19 cellular contexts compared by ENCODE assay signal in the genomic region with DNA sequence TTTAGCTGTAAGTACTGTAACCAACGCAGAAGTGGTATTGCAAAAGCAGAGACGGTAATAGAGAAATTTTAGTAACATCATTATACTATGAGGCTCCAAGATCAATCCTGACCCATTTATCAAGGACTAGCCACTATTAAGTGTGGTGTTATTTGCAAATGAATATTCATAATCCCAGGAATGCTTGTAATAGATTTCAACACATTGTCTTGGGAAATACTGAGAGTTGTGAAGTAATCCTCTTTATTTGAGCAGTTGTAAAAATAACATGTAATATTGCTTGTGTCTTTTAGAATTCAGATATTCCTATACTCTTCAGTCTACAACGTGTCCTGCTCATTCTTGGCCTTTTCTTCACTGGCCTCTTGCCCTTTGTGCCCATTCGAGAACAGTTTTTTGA. TPM values are rescaled to one million over a fixed set of nuclear protein-coding genes. Genes with fewer than 3 reads are reported as not detected.
A peak's percentile ranks its signal among the peaks of the same experiment; 100 is the strongest.
DNase-seq lines count a peak whose midpoint lies in the region; ATAC-seq, FAIRE-seq and TF ChIP-seq lines count a peak whose summit lies in the region.
"Had no signal": no experiment of that assay in that cellular context is flagged by ENCODE, and none has a peak within 500 bp of the region (broad histone marks: within the 10 kb centered on the region; RNA-seq: fewer than 3 reads in every experiment).

No MANE protein-coding gene starts in this region.

- TF ChIP-seq POLR2A in A549 (IDR thresholded peaks at IDR 0.05; ENCODE audit: low read length) = no peak

- H3K27ac Mint-ChIP-seq in CD14-positive monocyte = peak overlapping the region in 4 of 7 donors; percentile 30 to 63 (median 54)

- peak; percentile 79 for FAIRE-seq in A549 (lab: Jason Lieb, UNC)

- no peaks in the 10 kb centered on the region for H3K27me3 ChIP-seq in BE2C

- H3K4me1 ChIP-seq in A549 (no peaks in the 10 kb centered on the region), BE2C (no peaks in the 10 kb centered on the region)

- H3K27me3 Mint-ChIP-seq in CD14-positive monocyte (ENCODE audit: low read depth in 3 of 3) = no peaks in the 10 kb centered on the region

- no peaks in the 10 kb centered on the region for H3K36me3 Mint-ChIP-seq in CD14-positive monocyte

- H3K9ac ChIP-seq in SK-N-MC (ENCODE audit: insufficient read length) = no peak overlapping the region

- no peak for TF ChIP-seq EP300 in A549 (IDR thresholded peaks at IDR 0.05)

- H3K9me3 Mint-ChIP-seq in CD14-positive monocyte = peaks cover 0 to 1% (median 0%) of the 10 kb centered on the region in 7 donors

- H3K9me3 ChIP-seq in A549 (no peaks in the 10 kb centered on the region), SK-N-MC (ENCODE audit: low read depth, low read length) (no peaks in the 10 kb centered on the region), BE2C (no peaks in the 10 kb centered on the region)

- CTCF ChIA-PET in A549 (lab: Yijun Ruan, JAX) = interaction anchor here (0.7 to 2.0 kb wide), 4 partner anchors 18 to 236 kb away, joined by 4 to 5 read pairs (median 4); no protein-coding TSS in a partner anchor

- H3K36me3 ChIP-seq in SK-N-MC (ENCODE audit: insufficient read depth, low read length) (no peaks in the 10 kb centered on the region), BE2C (no peaks in the 10 kb centered on the region; the same call in 1 of the 2 replicates)

- WGBS in A549 (ENCODE audit: missing lambda C conversion rate) = 72% methylated on average over 4 of the region's 4 CpGs

- peaks cover 11% of the 10 kb centered on the region for H3K4me1 Mint-ChIP-seq in CD14-positive monocyte

- H3K4me2 ChIP-seq in A549 = no peak overlapping the region

- no peak overlapping the region for H3K4me3 Mint-ChIP-seq in CD14-positive monocyte

- H3K4me3 ChIP-seq in A549 (no peak overlapping the region), SK-N-MC (no peak overlapping the region), BE2C (ENCODE audit: low read depth, low read length) (no peak overlapping the region)

- H3K27ac ChIP-seq in A549 = no peak overlapping the region
- H3K27ac ChIP-seq in SK-N-MC = no peak overlapping the region

- TF ChIP-seq CTCF in A549 (IDR thresholded peaks at IDR 0.05) = no peak
- no peak for TF ChIP-seq CTCF in CD14-positive monocyte (IDR thresholded peaks at IDR 0.05)
- no peak for TF ChIP-seq CTCF in BE2C (IDR thresholded peaks at IDR 0.05; ENCODE audit: low read depth, low read length)

- no peak for DNase-seq in A549 (ENCODE audit: low read depth in 1 of 2, low spot score in 1 of 2)
- no peak for DNase-seq in CD14-positive monocyte (ENCODE audit: low spot score)
- DNase-seq in SK-N-MC (ENCODE audit: low read depth, low spot score) = peak; percentile 8
- peak; percentile 21 for DNase-seq in fibroblast of gingiva (ENCODE audit: low read depth)
- DNase-seq in BE2C = no peak
- DNase-seq in GM19240 (ENCODE audit: insufficient read length, low spot score) = no peak
- DNase-seq: DND-41, HCEC 1CT, KBM-7, NCI-H1092, NCI-H1436 treated with DMSO at 0.1 percent for 48 hours, NCI-H2029 treated with DMSO at 0.1 percent for 48 hours, NCI-H2171, NCI-H446, NCI-H69, SHP77, T-helper 1 cell had no signal

- intact Hi-C loops in CD14-positive monocyte (cut with micrococcal nuclease) = no loop called here

- TF ChIP-seq RAD21 in A549 (conservative IDR thresholded peaks at IDR 0.05 in 1 of 2, IDR thresholded peaks at IDR 0.05 in 1 of 2) = no peak

- ATAC-seq in A549 (no peak), GM21786 (IDR thresholded peaks at IDR 0.05; ENCODE audit: unreplicated experiment) (no peak), GM18861 (IDR thresholded peaks at IDR 0.05; ENCODE audit: unreplicated experiment) (no peak)

- POLR2A ChIA-PET in A549 (lab: Yijun Ruan, JAX) = no interaction called here

TF ChIP-seq in A549, 52 proteins besides CTCF, POLR2A, EP300 and RAD21:
- TF ChIP-seq RCOR1 (IDR thresholded peaks at IDR 0.05; ENCODE audit: low read depth, low read length) (no peak), GATA3 (IDR thresholded peaks at IDR 0.05; ENCODE audit: borderline replicate concordance) (no peak), TFCP2L1 (CRISPR knock-in tag; IDR thresholded peaks at IDR 0.05) (no peak), HEYL (CRISPR knock-in tag; IDR thresholded peaks at IDR 0.05) (no peak), JUNB (IDR thresholded peaks at IDR 0.05) (no peak), ZSCAN20 (CRISPR knock-in tag; IDR thresholded peaks at IDR 0.05) (no peak), KDM1A (IDR thresholded peaks at IDR 0.05; ENCODE audit: low read depth) (no peak), ZFP36 (IDR thresholded peaks at IDR 0.05; ENCODE audit: borderline replicate concordance, partially characterized antibody) (no peak), CBX8 (IDR thresholded peaks at IDR 0.05) (no peak), HOXB13 (CRISPR knock-in tag; IDR thresholded peaks at IDR 0.05; ENCODE audit: low read depth) (no peak), MAX (IDR thresholded peaks at IDR 0.05) (no peak)

RNA-seq across cellular contexts. Expression of gene GDPD1, which starts 46.4 kb away (rescaled TPM):
- 6.4 and 6.7 TPM in 2 replicates for polyA plus RNA-seq in A549 (2011; rRNA removed)
- polyA plus RNA-seq in A549 (2012; cell fraction: cytosol; rRNA removed) = 0.45 and 0.47 TPM in 2 replicates
- polyA plus RNA-seq in A549 (2012; cell fraction: nucleus; rRNA removed) = 0.32 and 0.35 TPM in 2 replicates
- 1.5 to 2.4 TPM (median 2.3 TPM) in 3 replicates for polyA plus RNA-seq in A549 (2017; fragmentation: RNase III; extraction: RNeasy Plus Mini Kit Qiagen cat#74134 plus additional on column Dnase treatment)
- 2.4 and 4.5 TPM in 2 replicates for polyA minus RNA-seq in A549 (2011; rRNA and poly(A)+ RNA removed)
- polyA plus RNA-seq in CD14-positive monocyte = 1 to 10 TPM in 1 of 2 donors, under 1 TPM in 1; 0.50 to 1.6 TPM
- 8.0 TPM for polyA plus RNA-seq in BE2C (2012; ENCODE audit: insufficient read depth, insufficient read length, low read depth)

RNA-seq across cellular contexts. Expression of gene SMG8, which starts 56.9 kb away (rescaled TPM):
- 27.3 and 30.6 TPM in 2 replicates for polyA plus RNA-seq in A549 (2011; rRNA removed)
- 9.0 and 12.0 TPM in 2 replicates for polyA plus RNA-seq in A549 (2012; cell fraction: cytosol; rRNA removed)
- polyA plus RNA-seq in A549 (2012; cell fraction: nucleus; rRNA removed) = 12.9 and 16.4 TPM in 2 replicates
- 20.1 to 21.3 TPM (median 20.9 TPM) in 3 replicates for polyA plus RNA-seq in A549 (2017; fragmentation: RNase III; extraction: RNeasy Plus Mini Kit Qiagen cat#74134 plus additional on column Dnase treatment)
- polyA minus RNA-seq in A549 (2011; rRNA and poly(A)+ RNA removed) = 22.9 and 24.3 TPM in 2 replicates
- polyA plus RNA-seq in CD14-positive monocyte = 1 to 10 TPM; 5.2 to 6.6 TPM
- polyA plus RNA-seq in BE2C (2012; ENCODE audit: insufficient read depth, insufficient read length, low read depth) = 38.4 TPM

Comparison
In these comparisons a context has a peak if more than half of its experiments do, and no peak if none do; other contexts are left out.
1. DNase-seq: peak in SK-N-MC (single experiment) and fibroblast of gingiva (single experiment); none in A549 (0 of 2), CD14-positive monocyte (single experiment), BE2C (single experiment) and GM19240 (single experiment).